Comparison of ENCODE assay signal across 13 cellular contexts in the genomic region with DNA sequence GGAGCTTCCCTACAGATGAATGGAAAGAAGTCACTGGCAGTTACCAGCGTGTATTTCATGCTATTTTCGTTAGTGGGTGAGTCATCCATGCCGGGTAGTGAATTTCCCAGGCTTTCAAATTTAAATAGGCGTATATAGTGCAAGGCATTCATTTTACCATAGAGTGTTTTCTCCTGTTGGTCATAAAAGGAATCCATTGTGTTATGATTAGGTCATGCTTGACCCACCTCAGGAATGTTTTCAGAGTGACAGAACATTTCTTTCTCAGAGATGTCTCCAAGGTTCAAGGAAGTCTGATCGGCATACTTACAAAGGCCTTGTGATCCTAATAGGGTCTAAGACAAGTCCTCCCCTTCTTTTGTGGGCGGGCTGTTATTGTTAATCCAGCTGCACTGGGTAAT.
A peak's percentile ranks its signal among the peaks of the same experiment; 100 is the strongest.
DNase-seq lines count a peak whose midpoint lies in the region; ATAC-seq and TF ChIP-seq lines count a peak whose summit lies in the region.
"Had no signal": no experiment of that assay in that cellular context is flagged by ENCODE, and none has a peak within 500 bp of the region (broad histone marks: within the 10 kb centered on the region; RNA-seq: fewer than 3 reads in every experiment).

No MANE protein-coding gene starts in this region.

- H3K36me3 Mint-ChIP-seq in activated CD8-positive, alpha-beta T cell treated with anti-CD3 and anti-CD28 coated beads, Interleukin-2, amount 10 ng/mL, durations not matched to agents 7 days and 5 days (ENCODE audit: low read depth): no peaks in the 10 kb centered on the region

- peaks cover 11% of the 10 kb centered on the region for H3K9me3 Mint-ChIP-seq in activated CD8-positive, alpha-beta T cell treated with anti-CD3 and anti-CD28 coated beads, Interleukin-2, amount 10 ng/mL, durations not matched to agents 7 days and 5 days (ENCODE audit: insufficient read depth)

- no peaks in the 10 kb centered on the region for H3K27me3 Mint-ChIP-seq in activated CD8-positive, alpha-beta T cell treated with anti-CD3 and anti-CD28 coated beads, Interleukin-2, amount 10 ng/mL, durations not matched to agents 7 days and 5 days (ENCODE audit: low read depth)

- H3K4me1 ChIP-seq in adrenal gland (replicated peaks in 1 of 2): peaks cover 0 to 5% of the 10 kb centered on the region in 2 donors
- peaks cover 2% of the 10 kb centered on the region for H3K4me1 ChIP-seq in iPS-15b (ENCODE audit: control insufficient read depth, insufficient read depth, low read length)
- H3K4me1 ChIP-seq in tibial nerve: peaks cover 0 to 10% (median 0%) of the 10 kb centered on the region in 4 donors
- H3K4me1 ChIP-seq in psoas muscle: no peaks in the 10 kb centered on the region

- peak in 1 of 2 donors; percentile 52 for TF ChIP-seq EP300 in tibial nerve (IDR thresholded peaks at IDR 0.05)

- H3K36me3 ChIP-seq in adrenal gland (replicated peaks in 1 of 2) (no peaks in the 10 kb centered on the region), iPS-15b (ENCODE audit: control insufficient read depth, insufficient read depth, low read length) (no peaks in the 10 kb centered on the region), tibial nerve (no peaks in the 10 kb centered on the region), psoas muscle (ENCODE audit: insufficient read depth in 1 of 2, low read depth in 1 of 2) (no peaks in the 10 kb centered on the region)

- POLR2A ChIA-PET in activated CD8-positive, alpha-beta T cell treated with anti-CD3 and anti-CD28 coated beads, Interleukin-2, amount 10 ng/mL, durations not matched to agents 7 days and 5 days (lab: Charles Lee): no interaction called here

- no peak overlapping the region for H3K27ac Mint-ChIP-seq in activated CD8-positive, alpha-beta T cell treated with anti-CD3 and anti-CD28 coated beads, Interleukin-2, amount 10 ng/mL, durations not matched to agents 7 days and 5 days

- H3K27me3 ChIP-seq in adrenal gland: no peaks in the 10 kb centered on the region
- H3K27me3 ChIP-seq in iPS-15b (ENCODE audit: control insufficient read depth, insufficient read depth, low read length): no peaks in the 10 kb centered on the region
- no peaks in the 10 kb centered on the region for H3K27me3 ChIP-seq in tibial nerve
- no peaks in the 10 kb centered on the region for H3K27me3 ChIP-seq in psoas muscle (ENCODE audit: insufficient read depth in 3 of 3, low read length in 2 of 3)

- no peak overlapping the region for H3K4me3 Mint-ChIP-seq in activated CD8-positive, alpha-beta T cell treated with anti-CD3 and anti-CD28 coated beads, Interleukin-2, amount 10 ng/mL, durations not matched to agents 7 days and 5 days

- no peak overlapping the region for H3K9ac ChIP-seq in iPS-15b (ENCODE audit: low read depth, low read length)

- no peaks in the 10 kb centered on the region for H3K4me1 Mint-ChIP-seq in activated CD8-positive, alpha-beta T cell treated with anti-CD3 and anti-CD28 coated beads, Interleukin-2, amount 10 ng/mL, durations not matched to agents 7 days and 5 days (ENCODE audit: low read depth)

- WGBS in adrenal gland, 4 donors: 43 to 53% (median 49%) methylated on average over 6 of the region's 6 CpGs
- WGBS in tibial nerve, 2 donors: 16 to 24% methylated on average over 6 of the region's 6 CpGs
- 17 to 32% (median 25%) methylated on average over 6 of the region's 6 CpGs for WGBS in psoas muscle, 3 donors

- TF ChIP-seq POLR2A in adrenal gland (IDR thresholded peaks at IDR 0.05) (no peak), tibial nerve (IDR thresholded peaks at IDR 0.05) (no peak)

- no peak for ATAC-seq in activated CD8-positive, alpha-beta T cell treated with anti-CD3 and anti-CD28 coated beads, Interleukin-2, amount 10 ng/mL, durations not matched to agents 7 days and 5 days
- no peak for ATAC-seq in psoas muscle

- CTCF ChIA-PET in activated CD8-positive, alpha-beta T cell treated with anti-CD3 and anti-CD28 coated beads, Interleukin-2, amount 10 ng/mL, durations not matched to agents 7 days and 5 days (lab: Charles Lee): no interaction called here

- TF ChIP-seq CTCF in adrenal gland (IDR thresholded peaks at IDR 0.05) (no peak), tibial nerve (IDR thresholded peaks at IDR 0.05) (no peak), psoas muscle (IDR thresholded peaks at IDR 0.05) (no peak)

- DNase-seq in DMS53 (lab: John Stamatoyannopoulos, UW) (peak; percentile 42), DMS53 treated with DMSO at 0.1 percent for 48 hours (lab: John Stamatoyannopoulos, UW; ENCODE audit: unreplicated experiment) (no peak), adrenal gland (peak in 5 of 7 donors; percentile 20 to 49 (median 33)), tibial nerve (ENCODE audit: low spot score in 2 of 2) (no peak), NCI-H187 treated with DMSO at 0.1 percent for 48 hours (lab: John Stamatoyannopoulos, UW) (no peak), psoas muscle (no peak)
- DNase-seq in activated CD8-positive, alpha-beta T cell treated with anti-CD3 and anti-CD28 coated beads, Interleukin-2, amount 10 ng/mL, durations not matched to agents 7 days and 5 days: no peak
- DNase-seq: activated CD8-positive, alpha-beta memory T cell treated with anti-CD3 and anti-CD28 coated beads, Interleukin-2, amount 50 U/mL, for 48 hours; GDM1; NCI-H748 treated with DMSO at 0.1 percent for 48 hours; stimulated activated CD4-positive, alpha-beta T cell treated with anti-CD3 and anti-CD28 coated beads, Interleukin-4, amount 100 ng/mL, for 24 hours had no signal

- intact Hi-C loops in adrenal gland (cut with DNase I): no loop called here
- intact Hi-C loops in psoas muscle (cut with DNase I): no loop called here

- H3K4me3 ChIP-seq in adrenal gland (no peak overlapping the region), iPS-15b (ENCODE audit: low read depth, low read length) (peak overlapping the region; percentile 8), tibial nerve (no peak overlapping the region), psoas muscle (no peak overlapping the region)

- no peaks in the 10 kb centered on the region for H3K9me3 ChIP-seq in adrenal gland (replicated peaks in 1 of 3)
- peaks cover 23% of the 10 kb centered on the region for H3K9me3 ChIP-seq in iPS-15b (ENCODE audit: control insufficient read depth, insufficient read depth, low read length)
- H3K9me3 ChIP-seq in tibial nerve: peaks cover 0 to 22% (median 2%) of the 10 kb centered on the region in 4 donors
- H3K9me3 ChIP-seq in psoas muscle: peaks cover 14% of the 10 kb centered on the region

- no peak overlapping the region for H3K27ac ChIP-seq in adrenal gland
- peak overlapping the region in 3 of 4 donors; percentile 32 to 86 (median 42) for H3K27ac ChIP-seq in tibial nerve
- H3K27ac ChIP-seq in psoas muscle: no peak overlapping the region
- H3K27ac ChIP-seq: 22Rv1 had no signal

Comparison
In these comparisons a context has a peak if more than half of its experiments do, and no peak if none do; other contexts are left out.
1. DNase-seq: peak in DMS53 (single experiment) and adrenal gland (5 of 7); none in DMS53 treated with DMSO at 0.1 percent for 48 hours (single experiment), tibial nerve (0 of 2), activated CD8-positive, alpha-beta T cell treated with anti-CD3 and anti-CD28 coated beads, Interleukin-2, amount 10 ng/mL, durations not matched to agents 7 days and 5 days (single experiment), NCI-H187 treated with DMSO at 0.1 percent for 48 hours (single experiment) and psoas muscle (0 of 2).
2. H3K27ac ChIP-seq: peak in tibial nerve (3 of 4); none in adrenal gland (0 of 5) and psoas muscle (single experiment).